8 cellular contexts compared by ENCODE assay signal in the genomic region with DNA sequence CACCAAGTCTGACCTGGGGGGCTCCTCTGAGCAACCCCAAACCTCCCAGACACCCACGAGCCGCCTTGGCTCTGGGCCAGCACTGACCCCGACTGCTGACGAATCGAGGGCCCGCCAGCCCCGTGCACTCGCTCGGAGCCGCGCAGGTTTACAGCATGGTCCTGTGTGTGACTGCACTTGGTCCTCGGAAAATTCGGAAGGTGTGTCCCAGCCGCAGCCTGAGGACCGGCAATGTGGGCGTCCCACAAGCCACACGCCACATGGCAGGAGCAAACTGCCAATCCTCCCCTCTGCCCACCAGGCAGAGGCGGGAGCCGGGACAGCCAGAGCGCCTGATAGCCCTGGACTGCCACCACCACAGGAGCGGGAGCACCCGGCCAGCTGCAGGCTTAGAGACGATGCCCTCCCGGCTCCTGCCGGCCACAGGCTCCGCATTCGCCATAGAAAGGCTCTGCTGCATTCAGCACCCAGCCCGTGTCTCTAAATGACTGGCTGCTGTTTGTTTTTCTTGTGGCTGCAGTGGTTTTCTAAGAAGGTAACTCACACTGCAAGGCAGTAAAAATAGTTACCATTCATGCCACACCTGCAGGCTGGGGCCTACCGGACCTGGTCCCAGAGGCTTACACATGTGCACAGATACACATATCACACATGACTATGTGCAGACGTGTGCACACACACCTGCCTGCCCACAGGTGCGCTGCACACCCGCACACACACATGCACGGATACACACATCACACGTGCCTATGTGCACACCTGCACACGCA.
DNase-seq lines count a peak whose midpoint lies in the region; ATAC-seq and TF ChIP-seq lines count a peak whose summit lies in the region.
"Not testable (repeated sequence)": the region's sequence is repeated elsewhere in the genome, so short reads cannot be mapped to it uniquely, and the experiment has no call there.

No MANE protein-coding gene starts in this region.

- peak; percentile 22 to 44 (median 30) for DNase-seq in CD4-positive, alpha-beta memory T cell
- DNase-seq in activated B cell treated with CpG ODN at 0.5 μM for 24 hours: not testable (repeated sequence)
- DNase-seq in activated naive CD4-positive, alpha-beta T cell treated with anti-CD3 and anti-CD28 coated beads for 36 hours: peak; percentile 17
- DNase-seq in left colon: peak; percentile 13 to 18
- peak in 2 of 3 experiments; percentile 19 to 57 for DNase-seq in stimulated activated CD4-positive, alpha-beta T cell treated with anti-CD3 and anti-CD28 coated beads, TNF-alpha, amount 100 ng/mL, for 24 hours (ENCODE audit: low read depth in 3 of 3)

- not testable (repeated sequence) for H3K9me3 ChIP-seq in CD4-positive, alpha-beta memory T cell (ENCODE audit: control insufficient read depth in 1 of 2, low read length in 2 of 2)

- H3K4me3 ChIP-seq in CD4-positive, alpha-beta memory T cell (ENCODE audit: low read length in 2 of 2): not testable (repeated sequence)

- not testable (repeated sequence) for H3K4me1 ChIP-seq in CD4-positive, alpha-beta memory T cell (ENCODE audit: insufficient read depth, low read length)

- not testable (repeated sequence) for H3K4me3 Mint-ChIP-seq in CD4-positive, alpha-beta memory T cell; activated B cell treated with CpG ODN at 0.5 μM for 24 hours; activated naive CD4-positive, alpha-beta T cell treated with anti-CD3 and anti-CD28 coated beads for 36 hours

- not testable (repeated sequence) for H3K27me3 ChIP-seq in CD4-positive, alpha-beta memory T cell (ENCODE audit: insufficient read depth, low read length)

- POLR2A ChIA-PET in CD4-positive, alpha-beta memory T cell (lab: Charles Lee; ENCODE audit: partially characterized antibody); activated B cell treated with CpG ODN at 0.5 μM for 24 hours (lab: Charles Lee): not testable (repeated sequence)

- not testable (repeated sequence) for H3K36me3 Mint-ChIP-seq in CD4-positive, alpha-beta memory T cell; activated B cell treated with CpG ODN at 0.5 μM for 24 hours (ENCODE audit: low read depth); activated naive CD4-positive, alpha-beta T cell treated with anti-CD3 and anti-CD28 coated beads for 36 hours (ENCODE audit: low read depth)

- H3K9me3 Mint-ChIP-seq in CD4-positive, alpha-beta memory T cell; activated B cell treated with CpG ODN at 0.5 μM for 24 hours; activated naive CD4-positive, alpha-beta T cell treated with anti-CD3 and anti-CD28 coated beads for 36 hours: not testable (repeated sequence)

- H3K27ac Mint-ChIP-seq in CD4-positive, alpha-beta memory T cell; activated B cell treated with CpG ODN at 0.5 μM for 24 hours; activated naive CD4-positive, alpha-beta T cell treated with anti-CD3 and anti-CD28 coated beads for 36 hours: not testable (repeated sequence)

- H3K27ac ChIP-seq in CD4-positive, alpha-beta memory T cell (ENCODE audit: low read depth, low read length): peak overlapping the region; percentile 15

- CTCF ChIA-PET in CD4-positive, alpha-beta memory T cell (lab: Charles Lee; ENCODE audit: partially characterized antibody); activated B cell treated with CpG ODN at 0.5 μM for 24 hours (lab: Charles Lee); activated naive CD4-positive, alpha-beta T cell treated with anti-CD3 and anti-CD28 coated beads for 36 hours (lab: Charles Lee): not testable (repeated sequence)

- H3K4me1 Mint-ChIP-seq in CD4-positive, alpha-beta memory T cell: peaks cover 8 to 19% (median 13%) of the 10 kb centered on the region in 4 donors
- H3K4me1 Mint-ChIP-seq in activated B cell treated with CpG ODN at 0.5 μM for 24 hours: peaks cover 15% of the 10 kb centered on the region
- H3K4me1 Mint-ChIP-seq in activated naive CD4-positive, alpha-beta T cell treated with anti-CD3 and anti-CD28 coated beads for 36 hours (ENCODE audit: low read depth): not testable (repeated sequence)

- ATAC-seq in GM19397 (IDR thresholded peaks at IDR 0.05; ENCODE audit: unreplicated experiment) (peak; percentile 40), HG02798 (IDR thresholded peaks at IDR 0.05; ENCODE audit: poor library complexity, unreplicated experiment) (peak; percentile 55), HG03442 (IDR thresholded peaks at IDR 0.05; ENCODE audit: unreplicated experiment) (peak; percentile 35), activated B cell treated with CpG ODN at 0.5 μM for 24 hours (ENCODE audit: low read depth) (peak; percentile 16), left colon (peak; percentile 55)

- not testable (repeated sequence) for H3K36me3 ChIP-seq in CD4-positive, alpha-beta memory T cell (ENCODE audit: insufficient read depth, low read length)

- intact Hi-C loops in CD4-positive, alpha-beta memory T cell (cut with micrococcal nuclease); activated B cell treated with CpG ODN at 0.5 μM for 24 hours (cut with micrococcal nuclease); activated naive CD4-positive, alpha-beta T cell treated with anti-CD3 and anti-CD28 coated beads for 36 hours (cut with micrococcal nuclease); left colon (cut with DNase I, micrococcal nuclease): not testable (repeated sequence)

- TF ChIP-seq CTCF in activated B cell treated with CpG ODN at 0.5 μM for 24 hours (IDR thresholded peaks at IDR 0.05): not testable (repeated sequence)

- H3K27me3 Mint-ChIP-seq in CD4-positive, alpha-beta memory T cell; activated B cell treated with CpG ODN at 0.5 μM for 24 hours; activated naive CD4-positive, alpha-beta T cell treated with anti-CD3 and anti-CD28 coated beads for 36 hours (ENCODE audit: low read depth): not testable (repeated sequence)
